In the genomic region with DNA sequence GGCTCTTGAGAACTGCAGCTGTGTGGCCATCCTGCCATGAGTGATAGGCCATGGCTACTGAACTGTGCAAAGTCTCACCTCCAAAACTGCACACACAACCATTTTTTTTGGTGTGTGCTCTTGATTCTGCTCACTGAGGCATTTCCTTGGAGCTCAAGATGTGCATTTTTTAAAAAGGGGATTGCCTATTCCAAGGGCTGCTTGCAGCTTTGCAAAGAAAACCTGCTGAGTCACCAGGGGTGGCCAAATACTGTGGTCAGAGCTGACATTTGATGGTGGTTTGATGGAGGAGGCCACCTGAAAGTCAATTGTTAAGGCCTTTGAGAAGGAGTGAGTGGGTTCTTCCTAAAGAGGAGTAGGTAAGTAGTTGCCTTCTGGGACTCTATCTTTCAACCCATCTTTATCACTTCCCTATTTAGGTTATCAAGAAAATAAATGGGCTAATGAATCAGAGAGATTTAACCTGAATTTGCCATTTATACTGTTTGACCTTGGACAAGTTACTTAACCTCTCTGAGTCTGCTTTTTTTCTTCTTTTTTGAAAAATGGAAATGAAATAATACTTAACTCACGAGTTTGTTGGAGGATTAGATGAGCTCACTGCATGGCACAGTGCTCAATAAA, we compare ENCODE assay signal across 9 cellular contexts.
A peak's percentile ranks its signal among the peaks of the same experiment; 100 is the strongest.
DNase-seq lines count a peak whose midpoint lies in the region; ATAC-seq and TF ChIP-seq lines count a peak whose summit lies in the region.
"Had no signal": no experiment of that assay in that cellular context is flagged by ENCODE, and none has a peak within 500 bp of the region (broad histone marks: within the 10 kb centered on the region; RNA-seq: fewer than 3 reads in every experiment).

No MANE protein-coding gene starts in this region.

- no peak for TF ChIP-seq RAD21 in IMR-90 (IDR thresholded peaks at IDR 0.05; ENCODE audit: low read length)

- WGBS in IMR-90 (ENCODE audit: extremely low coverage in 2 of 2, insufficient read length in 1 of 2), 2 experiments: no CpG with 5 or more reads among the region's 1 CpG

- H3K9me3 ChIP-seq in IMR-90 (ENCODE audit: control insufficient read depth, insufficient read depth, low read length) (no peaks in the 10 kb centered on the region), gastrocnemius medialis (no peaks in the 10 kb centered on the region)

- no peak overlapping the region for H2AK9ac ChIP-seq in IMR-90 (replicated peaks; ENCODE audit: low read depth, low read length, poor library complexity)

- H3K79me1 ChIP-seq in IMR-90 (ENCODE audit: low read depth in 1 of 2, low read length in 2 of 2): no peaks in the 10 kb centered on the region

- H3K56ac ChIP-seq in IMR-90 (ENCODE audit: extremely low read depth, insufficient read depth, low read length): no peak overlapping the region

- ATAC-seq in GM18502 (IDR thresholded peaks at IDR 0.05; ENCODE audit: poor library complexity, unreplicated experiment): peak; percentile 86
- peak; percentile 88 for ATAC-seq in GM21619 (IDR thresholded peaks at IDR 0.05; ENCODE audit: unreplicated experiment)
- ATAC-seq in IMR-90 (ENCODE audit: low read depth): peak; percentile 42; the same call in 1 of the 2 replicates
- no peak for ATAC-seq in gastrocnemius medialis

- no peak overlapping the region for H2BK5ac ChIP-seq in IMR-90 (ENCODE audit: low read depth, low read length, poor library complexity, severe bottlenecking)

- dilution Hi-C loops in IMR-90 (cut with HindIII; ENCODE audit: low sequenced_read_pairs, unreplicated experiment): no loop called here

- H4K5ac ChIP-seq in IMR-90 (ENCODE audit: low read depth, low read length): no peak overlapping the region

- H3K27ac ChIP-seq in IMR-90 (ENCODE audit: insufficient read depth, low read length): no peak overlapping the region
- H3K27ac ChIP-seq in gastrocnemius medialis: no peak overlapping the region
- H3K27ac ChIP-seq: SK-N-MC had no signal

- H3K27me3 ChIP-seq in IMR-90 (ENCODE audit: control insufficient read depth, insufficient read depth, low read length) (no peaks in the 10 kb centered on the region), gastrocnemius medialis (no peaks in the 10 kb centered on the region)

- H4K20me1 ChIP-seq in IMR-90 (ENCODE audit: insufficient read depth, low read length): no peaks in the 10 kb centered on the region

- H3K4me2 ChIP-seq in IMR-90 (ENCODE audit: low read depth, low read length): no peak overlapping the region

- no TSS peak for BruUV-seq in IMR-90 (replicated peaks; lab: Mats Ljungman, UMichigan)

- no peak overlapping the region for H3K4me3 ChIP-seq in IMR-90 (ENCODE audit: insufficient read depth, low read depth, low read length)
- H3K4me3 ChIP-seq in gastrocnemius medialis: no peak overlapping the region
- H3K4me3 ChIP-seq: SK-N-MC had no signal

- no peak for TF ChIP-seq CTCF in IMR-90 (conservative IDR thresholded peaks at IDR 0.05; ENCODE audit: low read depth, low read length)
- TF ChIP-seq CTCF in gastrocnemius medialis (IDR thresholded peaks at IDR 0.05 in 4 of 5, conservative IDR thresholded peaks at IDR 0.05 in 1 of 5): no peak

- no peak overlapping the region for H4K8ac ChIP-seq in IMR-90 (ENCODE audit: low read depth in 2 of 2, low read length in 2 of 2)

- no peak overlapping the region for H3K4ac ChIP-seq in IMR-90 (ENCODE audit: low read depth, low read length)

- TF ChIP-seq POLR2A in IMR-90 (IDR thresholded peaks at IDR 0.05; ENCODE audit: low read depth, low read length) (no peak), erythroblast (IDR thresholded peaks at IDR 0.05; ENCODE audit: low read length) (no peak), gastrocnemius medialis (IDR thresholded peaks at IDR 0.05) (no peak)

- peaks cover 1% of the 10 kb centered on the region; the same call in 1 of the 2 replicates for H3K4me1 ChIP-seq in IMR-90 (ENCODE audit: control insufficient read depth, insufficient read depth, low read length)
- H3K4me1 ChIP-seq in gastrocnemius medialis: no peaks in the 10 kb centered on the region

- no peak overlapping the region for H2AK5ac ChIP-seq in IMR-90 (ENCODE audit: low read depth, low read length)

- intact Hi-C loops in IMR-90 (cut with micrococcal nuclease): no loop called here
- intact Hi-C loops in gastrocnemius medialis (cut with DNase I; ENCODE audit: low total_unique reads): no loop called here

- no peak overlapping the region for H4K91ac ChIP-seq in IMR-90 (ENCODE audit: insufficient read depth, low read depth, low read length)

- no peak overlapping the region for H3K14ac ChIP-seq in IMR-90 (replicated peaks; ENCODE audit: low read depth, low read length)

- no peak overlapping the region; the same call in 1 of the 2 replicates for H3K23ac ChIP-seq in IMR-90 (ENCODE audit: low read depth, low read length)

- no peak overlapping the region for H2BK20ac ChIP-seq in IMR-90 (ENCODE audit: low read depth, low read length)

- H3K9ac ChIP-seq in IMR-90 (ENCODE audit: low read depth, low read length): no peak overlapping the region

- DNase-seq in IMR-90: peak; percentile 67
- peak; percentile 41 to 42 for DNase-seq in erythroblast (lab: John Stamatoyannopoulos, UW)
- DNase-seq in NCI-H510A treated with DMSO at 0.1 percent for 48 hours (lab: John Stamatoyannopoulos, UW): no peak
- no peak for DNase-seq in DMS114 treated with DMSO at 0.1 percent for 48 hours (lab: John Stamatoyannopoulos, UW; ENCODE audit: unreplicated experiment)
- DNase-seq in gastrocnemius medialis: no peak
- DNase-seq in iPS-NIHi7 (ENCODE audit: extremely low spot score): no peak

- H2BK15ac ChIP-seq in IMR-90 (ENCODE audit: low read depth, low read length): no peak overlapping the region

- in situ Hi-C loops in IMR-90 (cut with MboI; ENCODE audit: low sequenced_read_pairs) (no loop called here), gastrocnemius medialis (cut with MboI; ENCODE audit: low sequenced_read_pairs in 4 of 4) (no loop called here)

- H3K36me3 ChIP-seq in IMR-90 (ENCODE audit: control insufficient read depth, insufficient read depth, low read length) (no peaks in the 10 kb centered on the region), gastrocnemius medialis (no peaks in the 10 kb centered on the region)

- no peak overlapping the region for H2BK120ac ChIP-seq in IMR-90 (ENCODE audit: low read depth, low read length)

- POLR2A ChIA-PET in IMR-90 (lab: Charles Lee; ENCODE audit: unreplicated experiment): no interaction called here

- CTCF ChIA-PET in IMR-90 (lab: Yijun Ruan, JAX): interaction anchor here (0.7 kb wide), 1 partner anchor 436 kb away, joined by 3 read pairs; no protein-coding TSS in a partner anchor

- H3K9me1 ChIP-seq in IMR-90 (ENCODE audit: insufficient read depth, low read length): no peaks in the 10 kb centered on the region

- no peak overlapping the region for H3K18ac ChIP-seq in IMR-90 (ENCODE audit: low read depth, low read length)

- no peak overlapping the region for H2AFZ ChIP-seq in IMR-90 (replicated peaks; ENCODE audit: low read length, poor library complexity)

TF ChIP-seq in IMR-90, 13 proteins besides CTCF, POLR2A, EP300 and RAD21:
- no peak for TF ChIP-seq USF2 (IDR thresholded peaks at IDR 0.05; ENCODE audit: low read depth, low read length)
- TF ChIP-seq NFE2L2 (IDR thresholded peaks at IDR 0.05; ENCODE audit: low read depth, low read length): peak; percentile 60; the same call in 1 of the 2 replicates

Comparison
In these comparisons a context has a peak if more than half of its experiments do, and no peak if none do; other contexts are left out.
1. ATAC-seq: peak in GM18502 (single experiment), GM21619 (single experiment) and IMR-90 (single experiment); none in gastrocnemius medialis (0 of 2).
2. DNase-seq: peak in IMR-90 (single experiment) and erythroblast (2 of 2); none in NCI-H510A treated with DMSO at 0.1 percent for 48 hours (single experiment), DMS114 treated with DMSO at 0.1 percent for 48 hours (single experiment), gastrocnemius medialis (0 of 2) and iPS-NIHi7 (single experiment).